8 cellular contexts compared by ENCODE assay signal in the genomic region with DNA sequence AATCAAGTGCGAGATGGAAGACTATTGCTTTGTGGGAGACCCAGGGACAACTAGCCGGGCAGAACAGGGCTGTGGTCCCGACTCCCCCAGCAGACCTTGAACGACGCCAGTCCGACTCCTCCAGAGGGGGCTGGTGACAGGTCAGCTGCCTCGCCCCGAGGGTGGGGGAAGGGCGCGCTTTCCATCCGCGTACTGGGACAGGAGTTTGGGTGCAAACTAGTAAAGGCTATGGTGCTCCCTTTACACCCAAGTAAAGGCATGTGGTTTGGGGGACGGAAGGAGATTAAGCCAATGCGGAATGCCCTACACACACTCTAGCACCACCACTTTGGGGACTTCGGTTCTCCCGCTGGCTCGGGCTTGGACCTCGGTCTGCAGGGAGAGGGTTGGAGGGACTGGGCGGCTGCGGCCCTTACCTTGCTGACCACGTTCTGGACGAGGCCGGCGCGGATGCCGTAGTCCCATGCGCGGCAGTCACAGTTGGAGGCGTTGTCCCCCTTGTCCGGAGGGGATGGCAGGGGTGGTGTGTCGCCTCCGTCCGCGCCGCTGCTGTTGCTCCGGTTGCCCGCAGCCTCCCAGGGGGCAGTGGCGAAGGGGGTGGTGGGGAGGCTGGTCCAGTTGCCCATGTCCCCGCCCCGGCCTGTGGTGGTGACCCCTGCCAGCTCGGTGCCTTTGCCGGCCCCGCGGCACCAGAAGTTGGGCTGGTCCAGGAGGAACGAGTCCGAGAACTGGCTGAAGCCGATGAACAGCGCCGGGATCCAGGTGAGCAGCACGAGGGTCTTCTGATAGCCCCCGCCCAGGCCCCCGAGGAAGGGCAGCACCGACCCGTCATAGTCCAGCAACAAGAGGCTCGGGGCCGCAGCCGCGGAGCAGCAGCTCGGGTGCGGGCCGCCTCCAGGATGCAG. TPM values are rescaled to one million over a fixed set of nuclear protein-coding genes. Genes with fewer than 3 reads are reported as not detected.
A peak's percentile ranks its signal among the peaks of the same experiment; 100 is the strongest.
DNase-seq lines count a peak whose midpoint lies in the region; ATAC-seq and TF ChIP-seq lines count a peak whose summit lies in the region.

No MANE protein-coding gene starts in this region.

- peak; percentile 53 for TF ChIP-seq POLR2A in erythroblast (IDR thresholded peaks at IDR 0.05; ENCODE audit: low read length)

- ATAC-seq in naive B cell (ENCODE audit: low read depth in 2 of 2) (no peak), HG03045 (IDR thresholded peaks at IDR 0.05; ENCODE audit: unreplicated experiment) (no peak), GM21619 (IDR thresholded peaks at IDR 0.05; ENCODE audit: unreplicated experiment) (no peak), HG02884 (IDR thresholded peaks at IDR 0.05; ENCODE audit: unreplicated experiment) (no peak)

- H3K4me1 Mint-ChIP-seq in naive B cell, result peaks cover 7 to 10% (median 7%) of the 10 kb centered on the region in 3 donors

- peak overlapping the region in 2 of 8 donors; percentile 46 to 62 for H3K4me3 Mint-ChIP-seq in naive B cell

- H3K36me3 Mint-ChIP-seq in naive B cell, result peaks cover 0 to 7% of the 10 kb centered on the region in 2 donors

- no peaks in the 10 kb centered on the region for H3K9me3 Mint-ChIP-seq in naive B cell

- peak; percentile 39 for DNase-seq in NCI-H1105 treated with DMSO at 0.1 percent for 48 hours (lab: John Stamatoyannopoulos, UW)
- no peak for DNase-seq in NCI-H1105 (lab: John Stamatoyannopoulos, UW)
- peak; percentile 70 for DNase-seq in RPMI8226
- DNase-seq in erythroblast (lab: John Stamatoyannopoulos, UW), result peak; percentile 73 to 86
- DNase-seq in naive B cell, result peak; percentile 13

- H3K27me3 Mint-ChIP-seq in naive B cell, result peaks cover 25 to 40% (median 36%) of the 10 kb centered on the region in 3 donors

- peak overlapping the region in 1 of 6 donors; percentile 44 for H3K27ac Mint-ChIP-seq in naive B cell

RNA-seq across cellular contexts. Expression of a gene that starts 1.1 kb away (rescaled TPM):
- under 1 TPM in 4 of 6 donors, not detected in 2; 0.43 to 0.61 (median 0.52) TPM for polyA plus RNA-seq in naive B cell (ENCODE audit: low read depth in 6 of 6)
